ENCODE assay signal across 8 cellular contexts in genomic region chr19:41323023-41323422, GRCh38. TPM values are rescaled to one million over a fixed set of nuclear protein-coding genes. Genes with fewer than 3 reads are reported as not detected.
DNase-seq lines count a peak whose midpoint lies in the region; ATAC-seq and TF ChIP-seq lines count a peak whose summit lies in the region.

No MANE protein-coding gene starts in this region.

- peaks cover 50% of the 10 kb centered on the region for H3K4me1 Mint-ChIP-seq in activated T-cell treated with anti-CD3 and anti-CD28 coated beads, Interleukin-2, amount 50 U/mL, for 72 hours (ENCODE audit: low read depth)
- H3K4me1 Mint-ChIP-seq in activated T-cell treated with anti-CD3 and anti-CD28 coated beads, Interleukin-2, amount 50 U/mL, for 4 hours (ENCODE audit: low read depth) = peaks cover 35% of the 10 kb centered on the region

- TF ChIP-seq CTCF in body of pancreas (IDR thresholded peaks at IDR 0.05) (no peak), lower lobe of right lung (IDR thresholded peaks at IDR 0.05) (no peak), upper lobe of right lung (IDR thresholded peaks at IDR 0.05) (no peak)

- no peak for TF ChIP-seq POLR2A in body of pancreas (IDR thresholded peaks at IDR 0.05)

- intact Hi-C loops in body of pancreas (cut with DNase I) = loop anchor here (10.0 kb wide), 1 partner anchor 112 kb away; the partner anchor contains the start of gene DMAC2
- intact Hi-C loops in lower lobe of right lung (cut with DNase I) = no loop called here
- intact Hi-C loops in upper lobe of right lung (cut with DNase I) = no loop called here

- no peaks in the 10 kb centered on the region for H3K27me3 ChIP-seq in body of pancreas
- no peaks in the 10 kb centered on the region for H3K27me3 ChIP-seq in lower lobe of right lung (ENCODE audit: low read depth)
- no peaks in the 10 kb centered on the region for H3K27me3 ChIP-seq in upper lobe of right lung

- H3K27ac ChIP-seq in body of pancreas (peak overlapping the region; percentile 38 to 68 (median 60)), lower lobe of right lung (peak overlapping the region; percentile 86), upper lobe of right lung (peak overlapping the region; percentile 80)

- 64% methylated on average over 7 of the region's 7 CpGs for WGBS in body of pancreas, 2 donors

- H3K36me3 Mint-ChIP-seq in activated T-cell treated with anti-CD3 and anti-CD28 coated beads, Interleukin-2, amount 50 U/mL, for 72 hours (ENCODE audit: insufficient read depth in 2 of 2) = peaks cover 5 to 13% of the 10 kb centered on the region in 2 donors
- H3K36me3 Mint-ChIP-seq in activated T-cell treated with anti-CD3 and anti-CD28 coated beads, Interleukin-2, amount 50 U/mL, for 4 hours (ENCODE audit: insufficient read depth) = peaks cover 14% of the 10 kb centered on the region

- H3K4me1 ChIP-seq in body of pancreas (peaks cover 42% of the 10 kb centered on the region), lower lobe of right lung (peaks cover 69% of the 10 kb centered on the region), upper lobe of right lung (peaks cover 65% of the 10 kb centered on the region)

- no peak for DNase-seq in activated T-cell treated with anti-CD3 and anti-CD28 coated beads, Interleukin-2, amount 50 U/mL, for 72 hours
- no peak for DNase-seq in activated T-cell treated with anti-CD3 and anti-CD28 coated beads, Interleukin-2, amount 50 U/mL, for 4 hours
- DNase-seq in body of pancreas (no peak), lower lobe of right lung (no peak), upper lobe of right lung (no peak), AML-193 (lab: John Stamatoyannopoulos, UW) (no peak), UCSD-AML1 (lab: John Stamatoyannopoulos, UW; ENCODE audit: unreplicated experiment) (no peak)

- no peaks in the 10 kb centered on the region for H3K9me3 ChIP-seq in body of pancreas
- no peaks in the 10 kb centered on the region for H3K9me3 ChIP-seq in lower lobe of right lung
- no peaks in the 10 kb centered on the region for H3K9me3 ChIP-seq in upper lobe of right lung

- H3K4me3 ChIP-seq in body of pancreas = no peak overlapping the region
- H3K4me3 ChIP-seq in lower lobe of right lung = no peak overlapping the region
- H3K4me3 ChIP-seq in upper lobe of right lung = no peak overlapping the region

- H3K27me3 Mint-ChIP-seq in activated T-cell treated with anti-CD3 and anti-CD28 coated beads, Interleukin-2, amount 50 U/mL, for 72 hours (ENCODE audit: low read depth) = no peaks in the 10 kb centered on the region
- no peaks in the 10 kb centered on the region for H3K27me3 Mint-ChIP-seq in activated T-cell treated with anti-CD3 and anti-CD28 coated beads, Interleukin-2, amount 50 U/mL, for 4 hours (ENCODE audit: low read depth)

- H3K27ac Mint-ChIP-seq in activated T-cell treated with anti-CD3 and anti-CD28 coated beads, Interleukin-2, amount 50 U/mL, for 72 hours = peak overlapping the region; percentile 48

- no peaks in the 10 kb centered on the region for H3K9me3 Mint-ChIP-seq in activated T-cell treated with anti-CD3 and anti-CD28 coated beads, Interleukin-2, amount 50 U/mL, for 72 hours
- H3K9me3 Mint-ChIP-seq in activated T-cell treated with anti-CD3 and anti-CD28 coated beads, Interleukin-2, amount 50 U/mL, for 4 hours = no peaks in the 10 kb centered on the region

- ATAC-seq in activated T-cell treated with anti-CD3 and anti-CD28 coated beads, Interleukin-2, amount 50 U/mL, for 72 hours (replicated peaks in 1 of 2) = no peak
- no peak for ATAC-seq in activated T-cell treated with anti-CD3 and anti-CD28 coated beads, Interleukin-2, amount 50 U/mL, for 4 hours
- no peak for ATAC-seq in body of pancreas
- ATAC-seq in lower lobe of right lung = no peak
- ATAC-seq in upper lobe of right lung = no peak
- no peak for ATAC-seq in GM21390 (IDR thresholded peaks at IDR 0.05; ENCODE audit: unreplicated experiment)

- no peak overlapping the region for H3K4me3 Mint-ChIP-seq in activated T-cell treated with anti-CD3 and anti-CD28 coated beads, Interleukin-2, amount 50 U/mL, for 72 hours
- no peak overlapping the region for H3K4me3 Mint-ChIP-seq in activated T-cell treated with anti-CD3 and anti-CD28 coated beads, Interleukin-2, amount 50 U/mL, for 4 hours

- peaks cover 0 to 12% of the 10 kb centered on the region in 2 donors for H3K36me3 ChIP-seq in body of pancreas (replicated peaks in 1 of 2; ENCODE audit: insufficient read depth in 1 of 2, low read depth in 2 of 2)
- peaks cover 46% of the 10 kb centered on the region for H3K36me3 ChIP-seq in lower lobe of right lung
- peaks cover 31% of the 10 kb centered on the region for H3K36me3 ChIP-seq in upper lobe of right lung

RNA-seq across cellular contexts. Expression of gene CCDC97, which starts 13.1 kb away (rescaled TPM):
- total RNA-seq in activated T-cell treated with anti-CD3 and anti-CD28 coated beads, Interleukin-2, amount 50 U/mL, for 72 hours = 10 to 100 TPM; 28.8 to 33.4 TPM
- 10 to 100 TPM; 33.8 to 40.5 (median 35.1) TPM for total RNA-seq in activated T-cell treated with anti-CD3 and anti-CD28 coated beads, Interleukin-2, amount 50 U/mL, for 4 hours
- total RNA-seq in body of pancreas (10 to 100 TPM; 10.6 to 11.2 TPM), lower lobe of right lung (30.3 TPM), upper lobe of right lung (31.9 TPM)

RNA-seq across cellular contexts. Expression of gene TGFB1, which starts 30.7 kb away (rescaled TPM):
- total RNA-seq in activated T-cell treated with anti-CD3 and anti-CD28 coated beads, Interleukin-2, amount 50 U/mL, for 72 hours = 10 to 100 TPM; 93.5 to 94.2 TPM
- 100 to 1,000 TPM; 134 to 168 (median 142) TPM for total RNA-seq in activated T-cell treated with anti-CD3 and anti-CD28 coated beads, Interleukin-2, amount 50 U/mL, for 4 hours
- total RNA-seq in body of pancreas (10 to 100 TPM in 1 of 2 donors, 1 to 10 TPM in 1; 7.8 to 17.1 TPM), lower lobe of right lung (114 TPM), upper lobe of right lung (99.0 TPM)

RNA-seq across cellular contexts. Expression of gene B9D2, which starts 40.9 kb away (rescaled TPM):
- 1 to 10 TPM; 6.4 to 7.7 TPM for total RNA-seq in activated T-cell treated with anti-CD3 and anti-CD28 coated beads, Interleukin-2, amount 50 U/mL, for 72 hours
- total RNA-seq in activated T-cell treated with anti-CD3 and anti-CD28 coated beads, Interleukin-2, amount 50 U/mL, for 4 hours = 1 to 10 TPM; 5.4 to 5.7 (median 5.7) TPM
- total RNA-seq in body of pancreas (1 to 10 TPM in 1 of 2 donors, under 1 TPM in 1; 0.52 to 5.3 TPM), lower lobe of right lung (8.2 TPM), upper lobe of right lung (5.5 TPM)

RNA-seq across cellular contexts. Expression of gene TMEM91, which starts 53.3 kb away (rescaled TPM):
- 10 to 100 TPM; 12.3 to 12.8 TPM for total RNA-seq in activated T-cell treated with anti-CD3 and anti-CD28 coated beads, Interleukin-2, amount 50 U/mL, for 72 hours
- total RNA-seq in activated T-cell treated with anti-CD3 and anti-CD28 coated beads, Interleukin-2, amount 50 U/mL, for 4 hours = 1 to 10 TPM; 1.2 to 2.4 (median 1.5) TPM
- total RNA-seq in body of pancreas (10 to 100 TPM in 1 of 2 donors, 1 to 10 TPM in 1; 7.5 to 15.5 TPM), lower lobe of right lung (29.8 TPM), upper lobe of right lung (19.5 TPM)

RNA-seq across cellular contexts. Expression of gene HNRNPUL1, which starts 58.9 kb away (rescaled TPM):
- 100 to 1,000 TPM; 276 to 351 TPM for total RNA-seq in activated T-cell treated with anti-CD3 and anti-CD28 coated beads, Interleukin-2, amount 50 U/mL, for 72 hours
- 100 to 1,000 TPM; 224 to 248 (median 238) TPM for total RNA-seq in activated T-cell treated with anti-CD3 and anti-CD28 coated beads, Interleukin-2, amount 50 U/mL, for 4 hours
- 10 to 100 TPM; 76.0 to 87.3 TPM for total RNA-seq in body of pancreas
- total RNA-seq in lower lobe of right lung = 191 TPM
- total RNA-seq in upper lobe of right lung = 171 TPM
